ENCODE assay signal across 1 cellular context in genomic region chr19:2475702-2476450, GRCh38.
TF ChIP-seq lines count a peak whose summit lies in the region.

Gene GADD45B, plus strand, starts transcription at chr19:2476127. Its CDS starts 232 bp downstream, at chr19:2476359.

TF ChIP-seq in GM12878, 131 proteins besides CTCF, POLR2A, EP300 and RAD21 (continued from another document and continues in another):
- TF ChIP-seq, protein P1, sequence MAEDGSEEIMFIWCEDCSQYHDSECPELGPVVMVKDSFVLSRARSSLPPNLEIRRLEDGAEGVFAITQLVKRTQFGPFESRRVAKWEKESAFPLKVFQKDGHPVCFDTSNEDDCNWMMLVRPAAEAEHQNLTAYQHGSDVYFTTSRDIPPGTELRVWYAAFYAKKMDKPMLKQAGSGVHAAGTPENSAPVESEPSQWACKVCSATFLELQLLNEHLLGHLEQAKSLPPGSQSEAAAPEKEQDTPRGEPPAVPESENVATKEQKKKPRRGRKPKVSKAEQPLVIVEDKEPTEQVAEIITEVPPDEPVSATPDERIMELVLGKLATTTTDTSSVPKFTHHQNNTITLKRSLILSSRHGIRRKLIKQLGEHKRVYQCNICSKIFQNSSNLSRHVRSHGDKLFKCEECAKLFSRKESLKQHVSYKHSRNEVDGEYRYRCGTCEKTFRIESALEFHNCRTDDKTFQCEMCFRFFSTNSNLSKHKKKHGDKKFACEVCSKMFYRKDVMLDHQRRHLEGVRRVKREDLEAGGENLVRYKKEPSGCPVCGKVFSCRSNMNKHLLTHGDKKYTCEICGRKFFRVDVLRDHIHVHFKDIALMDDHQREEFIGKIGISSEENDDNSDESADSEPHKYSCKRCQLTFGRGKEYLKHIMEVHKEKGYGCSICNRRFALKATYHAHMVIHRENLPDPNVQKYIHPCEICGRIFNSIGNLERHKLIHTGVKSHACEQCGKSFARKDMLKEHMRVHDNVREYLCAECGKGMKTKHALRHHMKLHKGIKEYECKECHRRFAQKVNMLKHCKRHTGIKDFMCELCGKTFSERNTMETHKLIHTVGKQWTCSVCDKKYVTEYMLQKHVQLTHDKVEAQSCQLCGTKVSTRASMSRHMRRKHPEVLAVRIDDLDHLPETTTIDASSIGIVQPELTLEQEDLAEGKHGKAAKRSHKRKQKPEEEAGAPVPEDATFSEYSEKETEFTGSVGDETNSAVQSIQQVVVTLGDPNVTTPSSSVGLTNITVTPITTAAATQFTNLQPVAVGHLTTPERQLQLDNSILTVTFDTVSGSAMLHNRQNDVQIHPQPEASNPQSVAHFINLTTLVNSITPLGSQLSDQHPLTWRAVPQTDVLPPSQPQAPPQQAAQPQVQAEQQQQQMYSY (CRISPR knock-in tag; IDR thresholded peaks at IDR 0.05), result no peak
- TF ChIP-seq, protein P2, sequence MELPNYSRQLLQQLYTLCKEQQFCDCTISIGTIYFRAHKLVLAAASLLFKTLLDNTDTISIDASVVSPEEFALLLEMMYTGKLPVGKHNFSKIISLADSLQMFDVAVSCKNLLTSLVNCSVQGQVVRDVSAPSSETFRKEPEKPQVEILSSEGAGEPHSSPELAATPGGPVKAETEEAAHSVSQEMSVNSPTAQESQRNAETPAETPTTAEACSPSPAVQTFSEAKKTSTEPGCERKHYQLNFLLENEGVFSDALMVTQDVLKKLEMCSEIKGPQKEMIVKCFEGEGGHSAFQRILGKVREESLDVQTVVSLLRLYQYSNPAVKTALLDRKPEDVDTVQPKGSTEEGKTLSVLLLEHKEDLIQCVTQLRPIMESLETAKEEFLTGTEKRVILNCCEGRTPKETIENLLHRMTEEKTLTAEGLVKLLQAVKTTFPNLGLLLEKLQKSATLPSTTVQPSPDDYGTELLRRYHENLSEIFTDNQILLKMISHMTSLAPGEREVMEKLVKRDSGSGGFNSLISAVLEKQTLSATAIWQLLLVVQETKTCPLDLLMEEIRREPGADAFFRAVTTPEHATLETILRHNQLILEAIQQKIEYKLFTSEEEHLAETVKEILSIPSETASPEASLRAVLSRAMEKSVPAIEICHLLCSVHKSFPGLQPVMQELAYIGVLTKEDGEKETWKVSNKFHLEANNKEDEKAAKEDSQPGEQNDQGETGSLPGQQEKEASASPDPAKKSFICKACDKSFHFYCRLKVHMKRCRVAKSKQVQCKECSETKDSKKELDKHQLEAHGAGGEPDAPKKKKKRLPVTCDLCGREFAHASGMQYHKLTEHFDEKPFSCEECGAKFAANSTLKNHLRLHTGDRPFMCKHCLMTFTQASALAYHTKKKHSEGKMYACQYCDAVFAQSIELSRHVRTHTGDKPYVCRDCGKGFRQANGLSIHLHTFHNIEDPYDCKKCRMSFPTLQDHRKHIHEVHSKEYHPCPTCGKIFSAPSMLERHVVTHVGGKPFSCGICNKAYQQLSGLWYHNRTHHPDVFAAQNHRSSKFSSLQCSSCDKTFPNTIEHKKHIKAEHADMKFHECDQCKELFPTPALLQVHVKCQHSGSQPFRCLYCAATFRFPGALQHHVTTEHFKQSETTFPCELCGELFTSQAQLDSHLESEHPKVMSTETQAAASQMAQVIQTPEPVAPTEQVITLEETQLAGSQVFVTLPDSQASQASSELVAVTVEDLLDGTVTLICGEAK (IDR thresholded peaks at IDR 0.05; ENCODE audit: borderline replicate concordance), result no peak
- no peak; the same call in 1 of the 2 replicates for TF ChIP-seq FOXM1 (IDR thresholded peaks at IDR 0.05; ENCODE audit: low read depth, low read length)
- TF ChIP-seq SRF (IDR thresholded peaks at IDR 0.05; ENCODE audit: low read depth in 2 of 2, low read length in 2 of 2), result 0 out of 4 replicates have a peak, but pooled peaks of 1 of the 2 experiments have one; percentile 3
- TF ChIP-seq ZNF687 (IDR thresholded peaks at IDR 0.05), result peak; percentile 99
- peak; percentile 95 for TF ChIP-seq MLLT1 (IDR thresholded peaks at IDR 0.05)
- peak; percentile 90 for TF ChIP-seq SIN3A (IDR thresholded peaks at IDR 0.05; ENCODE audit: low read depth, low read length)
- TF ChIP-seq SP1 (IDR thresholded peaks at IDR 0.05; ENCODE audit: low read depth, low read length), result peak; percentile 93
- no peak for TF ChIP-seq ASH2L (IDR thresholded peaks at IDR 0.05; ENCODE audit: borderline replicate concordance, low read depth)
- peak; percentile 34; the same call in 1 of the 2 replicates for TF ChIP-seq RB1 (IDR thresholded peaks at IDR 0.05; ENCODE audit: borderline replicate concordance)
- no peak for TF ChIP-seq ZNF24 (IDR thresholded peaks at IDR 0.05)
- no peak for TF ChIP-seq PKNOX1 (IDR thresholded peaks at IDR 0.05)
- TF ChIP-seq NFYA (IDR thresholded peaks at IDR 0.05; ENCODE audit: borderline replicate concordance, low read depth, low read length), result no peak
- TF ChIP-seq POU2F2 (IDR thresholded peaks at IDR 0.05; ENCODE audit: borderline replicate concordance, low read depth, low read length), result peak; percentile 100
- no peak for TF ChIP-seq STAT1 (conservative IDR thresholded peaks at IDR 0.05)
- TF ChIP-seq, protein P3, sequence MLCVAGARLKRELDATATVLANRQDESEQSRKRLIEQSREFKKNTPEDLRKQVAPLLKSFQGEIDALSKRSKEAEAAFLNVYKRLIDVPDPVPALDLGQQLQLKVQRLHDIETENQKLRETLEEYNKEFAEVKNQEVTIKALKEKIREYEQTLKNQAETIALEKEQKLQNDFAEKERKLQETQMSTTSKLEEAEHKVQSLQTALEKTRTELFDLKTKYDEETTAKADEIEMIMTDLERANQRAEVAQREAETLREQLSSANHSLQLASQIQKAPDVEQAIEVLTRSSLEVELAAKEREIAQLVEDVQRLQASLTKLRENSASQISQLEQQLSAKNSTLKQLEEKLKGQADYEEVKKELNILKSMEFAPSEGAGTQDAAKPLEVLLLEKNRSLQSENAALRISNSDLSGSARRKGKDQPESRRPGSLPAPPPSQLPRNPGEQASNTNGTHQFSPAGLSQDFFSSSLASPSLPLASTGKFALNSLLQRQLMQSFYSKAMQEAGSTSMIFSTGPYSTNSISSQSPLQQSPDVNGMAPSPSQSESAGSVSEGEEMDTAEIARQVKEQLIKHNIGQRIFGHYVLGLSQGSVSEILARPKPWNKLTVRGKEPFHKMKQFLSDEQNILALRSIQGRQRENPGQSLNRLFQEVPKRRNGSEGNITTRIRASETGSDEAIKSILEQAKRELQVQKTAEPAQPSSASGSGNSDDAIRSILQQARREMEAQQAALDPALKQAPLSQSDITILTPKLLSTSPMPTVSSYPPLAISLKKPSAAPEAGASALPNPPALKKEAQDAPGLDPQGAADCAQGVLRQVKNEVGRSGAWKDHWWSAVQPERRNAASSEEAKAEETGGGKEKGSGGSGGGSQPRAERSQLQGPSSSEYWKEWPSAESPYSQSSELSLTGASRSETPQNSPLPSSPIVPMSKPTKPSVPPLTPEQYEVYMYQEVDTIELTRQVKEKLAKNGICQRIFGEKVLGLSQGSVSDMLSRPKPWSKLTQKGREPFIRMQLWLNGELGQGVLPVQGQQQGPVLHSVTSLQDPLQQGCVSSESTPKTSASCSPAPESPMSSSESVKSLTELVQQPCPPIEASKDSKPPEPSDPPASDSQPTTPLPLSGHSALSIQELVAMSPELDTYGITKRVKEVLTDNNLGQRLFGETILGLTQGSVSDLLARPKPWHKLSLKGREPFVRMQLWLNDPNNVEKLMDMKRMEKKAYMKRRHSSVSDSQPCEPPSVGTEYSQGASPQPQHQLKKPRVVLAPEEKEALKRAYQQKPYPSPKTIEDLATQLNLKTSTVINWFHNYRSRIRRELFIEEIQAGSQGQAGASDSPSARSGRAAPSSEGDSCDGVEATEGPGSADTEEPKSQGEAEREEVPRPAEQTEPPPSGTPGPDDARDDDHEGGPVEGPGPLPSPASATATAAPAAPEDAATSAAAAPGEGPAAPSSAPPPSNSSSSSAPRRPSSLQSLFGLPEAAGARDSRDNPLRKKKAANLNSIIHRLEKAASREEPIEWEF (IDR thresholded peaks at IDR 0.05; ENCODE audit: insufficient replicate concordance, low read depth, low read length), result no peak
- peak; percentile 82 for TF ChIP-seq MEF2B (IDR thresholded peaks at IDR 0.05; ENCODE audit: partially characterized antibody, poor library complexity, severe bottlenecking)
- TF ChIP-seq HCFC1 (IDR thresholded peaks at IDR 0.05; ENCODE audit: low read length), result no peak
- no peak for TF ChIP-seq PAX8 (IDR thresholded peaks at IDR 0.05)
- TF ChIP-seq NFXL1 (IDR thresholded peaks at IDR 0.05; ENCODE audit: borderline replicate concordance), result no peak
- peak; percentile 68 for TF ChIP-seq REST (IDR thresholded peaks at IDR 0.05; ENCODE audit: low read depth, low read length)
- peak; percentile 100 for TF ChIP-seq POLR2AphosphoS5 (IDR thresholded peaks at IDR 0.05; ENCODE audit: low read length)
- no peak for TF ChIP-seq SPI1 (IDR thresholded peaks at IDR 0.05; ENCODE audit: borderline replicate concordance, insufficient read depth, low read depth, low read length)
- no peak for TF ChIP-seq SUZ12 (IDR thresholded peaks at IDR 0.05; ENCODE audit: unreplicated experiment)
- peak; percentile 93 for TF ChIP-seq IKZF1 (conservative IDR thresholded peaks at IDR 0.05)
- no peak for TF ChIP-seq MYC (IDR thresholded peaks at IDR 0.05; ENCODE audit: insufficient read depth, insufficient read length, insufficient replicate concordance, low read length, severe bottlenecking)
- 0 out of 2 replicates have a peak, but pooled peaks have one; percentile 26 for TF ChIP-seq SMC3 (IDR thresholded peaks at IDR 0.05; ENCODE audit: borderline replicate concordance, low read length)
- peak; percentile 100 for TF ChIP-seq TAF1 (IDR thresholded peaks at IDR 0.05; ENCODE audit: borderline replicate concordance, low read depth, low read length)
- TF ChIP-seq POLR2AphosphoS2 (IDR thresholded peaks at IDR 0.05; ENCODE audit: low read depth, low read length), result peak; percentile 100
- TF ChIP-seq SMARCA5 (IDR thresholded peaks at IDR 0.05), result no peak
